14 cellular contexts compared by ENCODE assay signal in genomic region chr1:153730468-153730988, GRCh38. TPM values are rescaled to one million over a fixed set of nuclear protein-coding genes. Genes with fewer than 3 reads are reported as not detected.
DNase-seq lines count a peak whose midpoint lies in the region; ATAC-seq and TF ChIP-seq lines count a peak whose summit lies in the region.
"Had no signal": no experiment of that assay in that cellular context is flagged by ENCODE, and none has a peak within 500 bp of the region (broad histone marks: within the 10 kb centered on the region; RNA-seq: fewer than 3 reads in every experiment).

No MANE protein-coding gene starts in this region.

- no peaks in the 10 kb centered on the region for H3K27me3 Mint-ChIP-seq in Calu3 (ENCODE audit: unreplicated experiment)
- H3K27me3 Mint-ChIP-seq in activated naive CD8-positive, alpha-beta T cell treated with anti-CD3 and anti-CD28 coated beads, Interleukin-2, amount 50 U/mL, for 24 hours = peaks cover 2% of the 10 kb centered on the region
- H3K27me3 Mint-ChIP-seq in neural crest cell (ENCODE audit: low read depth) = no peaks in the 10 kb centered on the region

- H3K4me1 Mint-ChIP-seq in Calu3 (ENCODE audit: low read depth, unreplicated experiment) (peaks cover 37% of the 10 kb centered on the region), neural crest cell (peaks cover 50% of the 10 kb centered on the region)
- peaks cover 51% of the 10 kb centered on the region for H3K4me1 Mint-ChIP-seq in activated naive CD8-positive, alpha-beta T cell treated with anti-CD3 and anti-CD28 coated beads, Interleukin-2, amount 50 U/mL, for 24 hours

- H3K27ac ChIP-seq in ACC112 (ENCODE audit: low read depth, low read length) = no peak overlapping the region

- BruUV-seq in Calu3 (replicated peaks; lab: Mats Ljungman, UMichigan) = no TSS peak

- H3K4me3 ChIP-seq in ACC112 (ENCODE audit: low read depth, low read length) = peak overlapping the region; percentile 48

- no peaks in the 10 kb centered on the region for H3K9me3 Mint-ChIP-seq in Calu3 (ENCODE audit: low read depth, unreplicated experiment)
- no peaks in the 10 kb centered on the region for H3K9me3 Mint-ChIP-seq in activated naive CD8-positive, alpha-beta T cell treated with anti-CD3 and anti-CD28 coated beads, Interleukin-2, amount 50 U/mL, for 24 hours
- no peaks in the 10 kb centered on the region for H3K9me3 Mint-ChIP-seq in neural crest cell

- no peak for ATAC-seq in activated naive CD8-positive, alpha-beta T cell treated with anti-CD3 and anti-CD28 coated beads, Interleukin-2, amount 50 U/mL, for 24 hours
- no peak for ATAC-seq in HG02885 (IDR thresholded peaks at IDR 0.05; ENCODE audit: poor library complexity, unreplicated experiment)

- TF ChIP-seq CTCF in Calu3 (IDR thresholded peaks at IDR 0.05; ENCODE audit: unreplicated experiment) (no peak), neural crest cell (conservative IDR thresholded peaks at IDR 0.05) (no peak)

- no peaks in the 10 kb centered on the region for H3K27me3 ChIP-seq in ACC112 (ENCODE audit: insufficient read depth, low read length)

- CTCF ChIA-PET in Calu3 (lab: Charles Lee) = no interaction called here

- H3K4me1 ChIP-seq in ACC112 (ENCODE audit: control insufficient read depth, insufficient read depth, low read length, unreplicated experiment) = peaks cover 28% of the 10 kb centered on the region

- no peak overlapping the region for H2AFZ ChIP-seq in ACC112 (ENCODE audit: low read length, unreplicated experiment)

- H3K36me3 ChIP-seq in ACC112 (ENCODE audit: insufficient read depth, low read length) = no peaks in the 10 kb centered on the region

- H3K27ac Mint-ChIP-seq in Calu3 (ENCODE audit: unreplicated experiment) = peak overlapping the region; percentile 27
- H3K27ac Mint-ChIP-seq in activated naive CD8-positive, alpha-beta T cell treated with anti-CD3 and anti-CD28 coated beads, Interleukin-2, amount 50 U/mL, for 24 hours = peak overlapping the region; percentile 47
- peak overlapping the region; percentile 60 for H3K27ac Mint-ChIP-seq in neural crest cell (ENCODE audit: unreplicated experiment)

- peak overlapping the region; percentile 17 for H3K4me3 Mint-ChIP-seq in Calu3 (ENCODE audit: low read depth, unreplicated experiment)
- H3K4me3 Mint-ChIP-seq in activated naive CD8-positive, alpha-beta T cell treated with anti-CD3 and anti-CD28 coated beads, Interleukin-2, amount 50 U/mL, for 24 hours = peak overlapping the region; percentile 93
- peak overlapping the region; percentile 87 for H3K4me3 Mint-ChIP-seq in neural crest cell

- peaks cover 43% of the 10 kb centered on the region for H3K36me3 Mint-ChIP-seq in Calu3 (ENCODE audit: insufficient read depth, unreplicated experiment)
- peaks cover 16% of the 10 kb centered on the region for H3K36me3 Mint-ChIP-seq in activated naive CD8-positive, alpha-beta T cell treated with anti-CD3 and anti-CD28 coated beads, Interleukin-2, amount 50 U/mL, for 24 hours (ENCODE audit: low read depth)
- peaks cover 5% of the 10 kb centered on the region for H3K36me3 Mint-ChIP-seq in neural crest cell (ENCODE audit: low read depth)

- DNase-seq in Calu3 (no peak), neural crest cell (ENCODE audit: low read depth, low spot score) (no peak), Ammon's horn (ENCODE audit: low spot score) (no peak), dermis blood vessel endothelial cell (no peak)
- DNase-seq in activated naive CD8-positive, alpha-beta T cell treated with anti-CD3 and anti-CD28 coated beads, Interleukin-2, amount 50 U/mL, for 24 hours = no peak
- no peak for DNase-seq in stimulated activated CD4-positive, alpha-beta T cell treated with anti-CD3 and anti-CD28 coated beads, Interleukin-1b, Interleukin-23, amount 100 ng/mL, for 48 hours
- DNase-seq: activated T-cell treated with anti-CD3 and anti-CD28 coated beads, Interleukin-2, amount 50 U/mL, for 48 hours; hypothalamus; NCI-H1092 treated with DMSO at 0.1 percent for 48 hours; NCI-H748 treated with DMSO at 0.1 percent for 48 hours; stimulated activated CD4-positive, alpha-beta T cell treated with anti-CD3 and anti-CD28 coated beads, Interleukin-12 subunit alpha, Interleukin-12 subunit beta, amount 100 ng/mL, for 4 hours had no signal

- H3K79me2 ChIP-seq in ACC112 (ENCODE audit: control insufficient read depth, insufficient read depth, low read length, unreplicated experiment) = peaks cover 22% of the 10 kb centered on the region

- intact Hi-C loops in Calu3 (cut with micrococcal nuclease; ENCODE audit: unreplicated experiment) = no loop called here

RNA-seq across cellular contexts. Expression of gene INTS3, which starts 2.7 kb away (rescaled TPM):
- total RNA-seq in Calu3 (2022) = 55.9 and 57.1 TPM in 2 replicates
- 78.4 and 79.2 TPM in 2 replicates for total RNA-seq in neural crest cell
- total RNA-seq in dermis blood vessel endothelial cell = 31.3 and 42.7 TPM in 2 replicates

RNA-seq across cellular contexts. Expression of gene SLC27A3, which starts 44.7 kb away (rescaled TPM):
- total RNA-seq in Calu3 (2022) = 9.0 and 11.9 TPM in 2 replicates
- 16.8 and 18.1 TPM in 2 replicates for total RNA-seq in neural crest cell
- total RNA-seq in dermis blood vessel endothelial cell = 27.6 and 30.0 TPM in 2 replicates

RNA-seq across cellular contexts. Expression of gene NPR1, which starts 52.0 kb away (rescaled TPM):
- total RNA-seq in Calu3 (2022) = not detected in 2 replicates
- total RNA-seq in neural crest cell = 0.57 and 0.93 TPM in 2 replicates
- 54.4 and 56.5 TPM in 2 replicates for total RNA-seq in dermis blood vessel endothelial cell
- total RNA-seq: T-helper 2 cell treated with Interferon-gamma antibody and Interleukin-4, amounts not matched to agents 100 ng/mL and 5 ng/mL, for 36 hours had no signal

RNA-seq across cellular contexts. Expression of gene ILF2, which starts 59.7 kb away (rescaled TPM):
- 253 and 292 TPM in 2 replicates for total RNA-seq in Calu3 (2022)
- 404 and 407 TPM in 2 replicates for total RNA-seq in neural crest cell
- 267 and 268 TPM in 2 replicates for total RNA-seq in dermis blood vessel endothelial cell

Comparison
In these comparisons a context has a peak if more than half of its experiments do, and no peak if none do; other contexts are left out.
1. H3K4me3 Mint-ChIP-seq: peak in every context shown above with its lines; median percentile 93 in activated naive CD8-positive, alpha-beta T cell treated with anti-CD3 and anti-CD28 coated beads, Interleukin-2, amount 50 U/mL, for 24 hours; 87 in neural crest cell; 17 in Calu3.
2. RNA of gene NPR1, which starts 52.0 kb away (total RNA-seq): 54.4 to 56.5 TPM in dermis blood vessel endothelial cell; 0.57 to 0.93 TPM in neural crest cell and not detected in Calu3; every median in the first group is over 10 times any median in the second.
3. Peak in every context shown above with its lines, with median percentiles within 50 percentile points of each other: H3K27ac Mint-ChIP-seq.